ENCODE assay signal across 8 cellular contexts in genomic region chr2:86764661-86765307, GRCh38. TPM values are rescaled to one million over a fixed set of nuclear protein-coding genes. Genes with fewer than 3 reads are reported as not detected.
DNase-seq lines count a peak whose midpoint lies in the region; ATAC-seq, FAIRE-seq and TF ChIP-seq lines count a peak whose summit lies in the region.

No MANE protein-coding gene starts in this region.

- ATAC-seq in HG02973 (IDR thresholded peaks at IDR 0.05; ENCODE audit: unreplicated experiment) (peak; percentile 50), HG03045 (IDR thresholded peaks at IDR 0.05; ENCODE audit: unreplicated experiment) (no peak)

- no peak overlapping the region for H3K4me3 ChIP-seq in NT2/D1 (ENCODE audit: insufficient read length, low read depth)
- H3K4me3 ChIP-seq in keratinocyte (ENCODE audit: control insufficient read depth in 2 of 3, extremely low read depth in 1 of 3, insufficient read depth in 2 of 3, low read depth in 1 of 3, low read length in 3 of 3), result no peak overlapping the region

- H3K9ac ChIP-seq in NT2/D1 (ENCODE audit: insufficient read length, low read depth), result no peak overlapping the region
- no peak overlapping the region for H3K9ac ChIP-seq in keratinocyte (ENCODE audit: control insufficient read depth, extremely low read depth, insufficient read depth, low read length)

- peaks cover 42% of the 10 kb centered on the region for H3K36me3 Mint-ChIP-seq in MCF 10A (ENCODE audit: insufficient read depth, unreplicated experiment)

- no peaks in the 10 kb centered on the region for H3K4me1 Mint-ChIP-seq in MCF 10A (ENCODE audit: insufficient read depth, unreplicated experiment)

- peaks cover 22% of the 10 kb centered on the region for H3K36me3 ChIP-seq in NT2/D1 (ENCODE audit: insufficient read depth, insufficient read length, low read length)
- peaks cover 6 to 8% of the 10 kb centered on the region in 2 experiments for H3K36me3 ChIP-seq in keratinocyte (ENCODE audit: control insufficient read depth in 2 of 2, extremely low read depth in 1 of 2, insufficient read depth in 2 of 2, low read length in 2 of 2)

- H3K9me1 ChIP-seq in keratinocyte (ENCODE audit: control insufficient read depth, extremely low read depth, insufficient read depth, low read length), result no peaks in the 10 kb centered on the region

- POLR2A ChIA-PET in MCF 10A (lab: Yijun Ruan, JAX), result interaction anchor here (0.6 kb wide), 1 partner anchor 583 kb away, joined by 3 read pairs; no protein-coding TSS in a partner anchor

- dilution Hi-C loops in keratinocyte (cut with MboI; ENCODE audit: extremely low pct_ligation_motif_present, low sequenced_read_pairs), result no loop called here

- H3K9me3 Mint-ChIP-seq in MCF 10A (ENCODE audit: unreplicated experiment), result no peaks in the 10 kb centered on the region

- H3K79me2 ChIP-seq in keratinocyte (ENCODE audit: control insufficient read depth, insufficient read depth, low read length), result no peaks in the 10 kb centered on the region

- no peak overlapping the region for H2AFZ ChIP-seq in keratinocyte (ENCODE audit: control insufficient read depth, low read length)

- H3K27ac ChIP-seq in keratinocyte (ENCODE audit: control insufficient read depth, insufficient read depth, low read length), result no peak overlapping the region

- H3K9me3 ChIP-seq in NT2/D1 (ENCODE audit: insufficient read depth, low read length) (no peaks in the 10 kb centered on the region), keratinocyte (ENCODE audit: control insufficient read depth, low read depth, low read length) (no peaks in the 10 kb centered on the region)

- DNase-seq in activated gamma-delta T cell treated with Interleukin-2 at 50 U/mL for 16 hours, result peak; percentile 7
- no peak for DNase-seq in activated gamma-delta T cell (lab: John Stamatoyannopoulos, UW)
- DNase-seq in NT2/D1 (ENCODE audit: low read depth, low spot score), result peak; percentile 33
- peak; percentile 47 for DNase-seq in MCF 10A (ENCODE audit: unreplicated experiment)
- peak; percentile 4 for DNase-seq in keratinocyte (ENCODE audit: low read depth, low spot score)
- DNase-seq in superior temporal gyrus (ENCODE audit: extremely low spot score), result peak; percentile 82

- no peak overlapping the region for H3K4me3 Mint-ChIP-seq in MCF 10A (ENCODE audit: unreplicated experiment)

- intact Hi-C loops in MCF 10A (cut with micrococcal nuclease), result loop anchor here (5.0 kb wide), 1 partner anchor 142 kb away; the partner anchor contains the start of gene RNF103

- TF ChIP-seq CTCF in MCF 10A (IDR thresholded peaks at IDR 0.05; ENCODE audit: unreplicated experiment) (peak; percentile 49), keratinocyte (optimal IDR thresholded peaks at IDR 0.05 in 1 of 3, IDR thresholded peaks at IDR 0.05 in 1 of 3, conservative IDR thresholded peaks at IDR 0.05 in 1 of 3; ENCODE audit: extremely low read depth in 1 of 3, insufficient read depth in 2 of 3, low read length in 3 of 3) (peak; percentile 43 to 62 (median 61))

- peak; percentile 56 for FAIRE-seq in keratinocyte (lab: Jason Lieb, UNC)

- H3K27ac Mint-ChIP-seq in MCF 10A (ENCODE audit: low read depth, unreplicated experiment), result no peak overlapping the region

- no TSS peak for BruUV-seq in MCF 10A (replicated peaks; lab: Mats Ljungman, UMichigan)

- H3K4me2 ChIP-seq in keratinocyte (ENCODE audit: control insufficient read depth, extremely low read depth, insufficient read depth, low read depth, low read length), result no peak overlapping the region

- H3K27me3 ChIP-seq in NT2/D1 (ENCODE audit: insufficient read depth, insufficient read length), result no peaks in the 10 kb centered on the region
- H3K27me3 ChIP-seq in keratinocyte (ENCODE audit: control insufficient read depth, extremely low read depth, insufficient read depth, low read length), result no peaks in the 10 kb centered on the region

- CTCF ChIA-PET in MCF 10A (lab: Yijun Ruan, JAX), result interaction anchor here (0.7 to 4.0 kb wide), 25 partner anchors 8 to 927 kb away, joined by 3 to 50 read pairs (median 4); no protein-coding TSS in a partner anchor

- H4K20me1 ChIP-seq in keratinocyte (ENCODE audit: control insufficient read depth, extremely low read depth, insufficient read depth, low read length), result no peaks in the 10 kb centered on the region

- H3K27me3 Mint-ChIP-seq in MCF 10A (ENCODE audit: insufficient read depth, unreplicated experiment), result no peaks in the 10 kb centered on the region

- no peaks in the 10 kb centered on the region for H3K4me1 ChIP-seq in NT2/D1 (ENCODE audit: insufficient read depth, insufficient read length)
- H3K4me1 ChIP-seq in keratinocyte (ENCODE audit: control insufficient read depth, extremely low read depth, insufficient read depth, low read length), result no peaks in the 10 kb centered on the region

RNA-seq across cellular contexts. Expression of gene CD8A, which starts 25.9 kb away (rescaled TPM):
- total RNA-seq in MCF 10A (2022), result not detected in 2 replicates
- 0.02 to 0.19 TPM (median 0.10 TPM) in 3 replicates for polyA plus RNA-seq in keratinocyte
- not detected for polyA plus RNA-seq in keratinocyte (2011; ENCODE audit: low read depth)
- polyA plus RNA-seq in keratinocyte (2011; cell fraction: cytosol; rRNA removed), result 0.13 and 0.23 TPM in 2 replicates
- 0.14 and 0.40 TPM in 2 replicates for polyA plus RNA-seq in keratinocyte (2011; cell fraction: nucleus; rRNA removed)
- polyA plus RNA-seq in keratinocyte (2012; ENCODE audit: low replicate concordance), result 0.08 and 0.09 TPM in 2 replicates
- polyA minus RNA-seq in keratinocyte, result not detected in 3 replicates
- polyA minus RNA-seq in keratinocyte (2011; cell fraction: cytosol; rRNA and poly(A)+ RNA removed), result not detected
- not detected in 2 replicates for polyA minus RNA-seq in keratinocyte (2011; cell fraction: nucleus; rRNA and poly(A)+ RNA removed)

RNA-seq across cellular contexts. Expression of gene RMND5A, which starts 44.7 kb away (rescaled TPM):
- total RNA-seq in MCF 10A (2022), result 41.0 and 46.7 TPM in 2 replicates
- polyA plus RNA-seq in keratinocyte, result 19.0 to 26.0 TPM (median 24.7 TPM) in 3 replicates
- polyA plus RNA-seq in keratinocyte (2011; ENCODE audit: low read depth), result 42.2 TPM
- 18.2 and 25.5 TPM in 2 replicates for polyA plus RNA-seq in keratinocyte (2011; cell fraction: cytosol; rRNA removed)
- 19.3 and 22.4 TPM in 2 replicates for polyA plus RNA-seq in keratinocyte (2011; cell fraction: nucleus; rRNA removed)
- 13.9 and 21.9 TPM in 2 replicates for polyA plus RNA-seq in keratinocyte (2012; ENCODE audit: low replicate concordance)
- 41.9 to 51.4 TPM (median 51.0 TPM) in 3 replicates for polyA minus RNA-seq in keratinocyte
- polyA minus RNA-seq in keratinocyte (2011; cell fraction: cytosol; rRNA and poly(A)+ RNA removed), result 37.6 TPM
- polyA minus RNA-seq in keratinocyte (2011; cell fraction: nucleus; rRNA and poly(A)+ RNA removed), result 28.3 and 63.0 TPM in 2 replicates
